ENCODE assay signal across 20 cellular contexts in genomic region chr5:138536215-138536614, GRCh38. TPM values are rescaled to one million over a fixed set of nuclear protein-coding genes. Genes with fewer than 3 reads are reported as not detected.
A peak's percentile ranks its signal among the peaks of the same experiment; 100 is the strongest.
DNase-seq lines count a peak whose midpoint lies in the region; ATAC-seq, FAIRE-seq and TF ChIP-seq lines count a peak whose summit lies in the region.
"Had no signal": no experiment of that assay in that cellular context is flagged by ENCODE, and none has a peak within 500 bp of the region (broad histone marks: within the 10 kb centered on the region; RNA-seq: fewer than 3 reads in every experiment).

No MANE protein-coding gene starts in this region.

- DNase-seq in HepG2 (ENCODE audit: low spot score) = no peak
- no peak for DNase-seq in right lobe of liver
- DNase-seq in activated CD8-positive, alpha-beta T cell treated with anti-CD3 and anti-CD28 coated beads, Interleukin-2, amount 10 ng/mL, durations not matched to agents 7 days and 5 days = no peak
- DNase-seq in right atrium auricular region (ENCODE audit: low spot score) = no peak
- DNase-seq in amygdala (lab: John Stamatoyannopoulos, UW) = no peak
- no peak for DNase-seq in hepatocyte (ENCODE audit: low spot score)
- DNase-seq: activated effector memory CD4-positive, alpha-beta T cell treated with anti-CD3 and anti-CD28 coated beads, Interleukin-2, amount 50 U/mL, for 16 hours; DMS79 treated with DMSO at 0.1 percent for 48 hours; effector CD8-positive, alpha-beta T cell; left cardiac atrium; midbrain; NCI-H187; NCI-H748 treated with DMSO at 0.1 percent for 48 hours; psoas muscle; stimulated activated CD4-positive, alpha-beta T cell treated with anti-CD3 and anti-CD28 coated beads, Interleukin-2, amount 100 ng/mL, for 24 hours; stomach had no signal

- H3K27ac ChIP-seq in HepG2 (ENCODE audit: extremely low read length, insufficient read depth, low read length) = peak overlapping the region; percentile 37
- H3K27ac ChIP-seq in right lobe of liver = no peak overlapping the region
- H3K27ac ChIP-seq in right atrium auricular region = peak overlapping the region; percentile 9 to 25
- H3K27ac ChIP-seq in subcutaneous abdominal adipose tissue (ENCODE audit: low read depth, low read length) = peak overlapping the region; percentile 39
- no peak overlapping the region for H3K27ac ChIP-seq in hepatocyte
- H3K27ac ChIP-seq: psoas muscle, stomach had no signal

- H3K9me3 ChIP-seq in HepG2 (ENCODE audit: low read length) (no peaks in the 10 kb centered on the region), right lobe of liver (no peaks in the 10 kb centered on the region), right atrium auricular region (no peaks in the 10 kb centered on the region), subcutaneous abdominal adipose tissue (ENCODE audit: control insufficient read depth in 5 of 5, low read length in 5 of 5) (no peaks in the 10 kb centered on the region), hepatocyte (ENCODE audit: low read depth) (no peaks in the 10 kb centered on the region)
- H3K9me3 ChIP-seq: psoas muscle, stomach had no signal

- ATAC-seq in HepG2 (no peak), right lobe of liver (no peak), GM18517 (IDR thresholded peaks at IDR 0.05; ENCODE audit: unreplicated experiment) (no peak)
- ATAC-seq in activated CD8-positive, alpha-beta T cell treated with anti-CD3 and anti-CD28 coated beads, Interleukin-2, amount 10 ng/mL, durations not matched to agents 7 days and 5 days = peak; percentile 18

- no peak for FAIRE-seq in HepG2 (lab: Jason Lieb, UNC)
- FAIRE-seq: astrocyte had no signal

- intact Hi-C loops in HepG2 (cut with micrococcal nuclease; ENCODE audit: unreplicated experiment) (no loop called here), right lobe of liver (cut with DNase I) (no loop called here)

- TF ChIP-seq RAD21 in HepG2 (CRISPR knock-in tag; IDR thresholded peaks at IDR 0.05) = no peak

- in situ Hi-C loops in HepG2 (cut with HindIII; ENCODE audit: extremely low pct_ligation_motif_present, low pct_unique_long_range_greater_than_20kb) = no loop called here

- CTCF ChIA-PET in HepG2 (lab: Yijun Ruan, JAX; ENCODE audit: low intra/inter-chr PET ratio, low total read pairs) = no interaction called here
- CTCF ChIA-PET in activated CD8-positive, alpha-beta T cell treated with anti-CD3 and anti-CD28 coated beads, Interleukin-2, amount 10 ng/mL, durations not matched to agents 7 days and 5 days (lab: Charles Lee) = interaction anchor here (1.0 to 2.3 kb wide), 4 partner anchors 9 to 33 kb away, joined by 3 to 5 read pairs (median 4); no protein-coding TSS in a partner anchor

- 71% methylated on average over 2 of the region's 2 CpGs for WGBS in HepG2 (ENCODE audit: low lambda C conversion rate)
- WGBS in right lobe of liver (ENCODE audit: insufficient coverage, low coverage, low lambda C conversion rate, missing lambda C conversion rate) = 58% methylated on average over 2 of the region's 2 CpGs
- 74% methylated on average over 2 of the region's 2 CpGs for WGBS in hepatocyte (ENCODE audit: low lambda C conversion rate, missing lambda C conversion rate)

- peaks cover 5 to 18% of the 10 kb centered on the region in 2 experiments; a peak in 4 of 5 replicates for H3K36me3 ChIP-seq in HepG2 (replicated peaks in 1 of 2; ENCODE audit: control insufficient read depth in 1 of 2, insufficient read depth in 2 of 2, low read length in 2 of 2)
- H3K36me3 ChIP-seq in right lobe of liver = no peaks in the 10 kb centered on the region
- H3K36me3 ChIP-seq in right atrium auricular region = no peaks in the 10 kb centered on the region
- peaks cover 0 to 8% (median 5%) of the 10 kb centered on the region in 5 donors for H3K36me3 ChIP-seq in subcutaneous abdominal adipose tissue (ENCODE audit: control insufficient read depth in 5 of 5, insufficient read depth in 5 of 5, low read length in 5 of 5)
- H3K36me3 ChIP-seq in hepatocyte (replicated peaks; ENCODE audit: insufficient read depth, low read depth) = no peaks in the 10 kb centered on the region

- no peak overlapping the region for H2AFZ ChIP-seq in HepG2 (ENCODE audit: low read length)
- no peak overlapping the region for H2AFZ ChIP-seq in hepatocyte

- no peaks in the 10 kb centered on the region for H3K9me2 ChIP-seq in hepatocyte (replicated peaks; ENCODE audit: insufficient read depth)

- H3K4me3 ChIP-seq in HepG2 (replicated peaks in 1 of 3; ENCODE audit: insufficient read depth in 1 of 3, low read depth in 2 of 3, low read length in 3 of 3) (no peak overlapping the region), right lobe of liver (no peak overlapping the region), right atrium auricular region (no peak overlapping the region), subcutaneous abdominal adipose tissue (ENCODE audit: low read depth in 1 of 5, low read length in 5 of 5) (no peak overlapping the region), hepatocyte (no peak overlapping the region)
- H3K4me3 ChIP-seq: psoas muscle, skin epidermis, stomach had no signal

- peaks cover 53% of the 10 kb centered on the region for H3K4me1 Mint-ChIP-seq in activated CD8-positive, alpha-beta T cell treated with anti-CD3 and anti-CD28 coated beads, Interleukin-2, amount 10 ng/mL, durations not matched to agents 7 days and 5 days (ENCODE audit: low read depth)

- TF ChIP-seq CTCF in HepG2 (CRISPR knock-in tag; IDR thresholded peaks at IDR 0.05) (no peak), right lobe of liver (IDR thresholded peaks at IDR 0.05) (no peak), right atrium auricular region (IDR thresholded peaks at IDR 0.05) (no peak), hepatocyte (IDR thresholded peaks at IDR 0.05; ENCODE audit: poor library complexity) (no peak)

- peaks cover 91% of the 10 kb centered on the region for H3K4me1 ChIP-seq in HepG2 (ENCODE audit: insufficient read depth, low read length)
- peaks cover 0 to 34% (median 4%) of the 10 kb centered on the region in 4 donors for H3K4me1 ChIP-seq in right lobe of liver
- peaks cover 0 to 56% of the 10 kb centered on the region in 2 donors for H3K4me1 ChIP-seq in right atrium auricular region
- H3K4me1 ChIP-seq in subcutaneous abdominal adipose tissue (ENCODE audit: control insufficient read depth in 5 of 5, insufficient read depth in 5 of 5, low read length in 5 of 5) = peaks cover 6 to 59% (median 45%) of the 10 kb centered on the region in 5 donors
- H3K4me1 ChIP-seq in hepatocyte (ENCODE audit: insufficient read depth) = peaks cover 12% of the 10 kb centered on the region

- H4K20me1 ChIP-seq in HepG2 (ENCODE audit: insufficient read depth, low read length) (peaks cover 30% of the 10 kb centered on the region), hepatocyte (ENCODE audit: insufficient read depth, poor library complexity, severe bottlenecking) (peaks cover 83% of the 10 kb centered on the region)

- H3K27me3 ChIP-seq in HepG2 (ENCODE audit: control insufficient read depth in 1 of 2, insufficient read depth in 2 of 2, low read length in 2 of 2) = no peaks in the 10 kb centered on the region
- H3K27me3 ChIP-seq in right lobe of liver = no peaks in the 10 kb centered on the region
- no peaks in the 10 kb centered on the region for H3K27me3 ChIP-seq in right atrium auricular region
- no peaks in the 10 kb centered on the region for H3K27me3 ChIP-seq in subcutaneous abdominal adipose tissue (ENCODE audit: control insufficient read depth in 5 of 5, insufficient read depth in 4 of 5, low read length in 5 of 5)
- H3K27me3 ChIP-seq in hepatocyte = no peaks in the 10 kb centered on the region
- H3K27me3 ChIP-seq: stomach had no signal

- peak overlapping the region; percentile 3 for H3K27ac Mint-ChIP-seq in activated CD8-positive, alpha-beta T cell treated with anti-CD3 and anti-CD28 coated beads, Interleukin-2, amount 10 ng/mL, durations not matched to agents 7 days and 5 days

- H3K4me3 Mint-ChIP-seq in activated CD8-positive, alpha-beta T cell treated with anti-CD3 and anti-CD28 coated beads, Interleukin-2, amount 10 ng/mL, durations not matched to agents 7 days and 5 days = no peak overlapping the region

- TF ChIP-seq POLR2A in HepG2 (IDR thresholded peaks at IDR 0.05; ENCODE audit: insufficient read depth in 1 of 2, low read depth in 2 of 2, low read length in 2 of 2) (no peak), right lobe of liver (IDR thresholded peaks at IDR 0.05) (no peak)

- no TSS peak for BruUV-seq in HepG2 (replicated peaks; lab: Mats Ljungman, UMichigan)

- H3K36me3 Mint-ChIP-seq in activated CD8-positive, alpha-beta T cell treated with anti-CD3 and anti-CD28 coated beads, Interleukin-2, amount 10 ng/mL, durations not matched to agents 7 days and 5 days (ENCODE audit: low read depth) = peaks cover 49% of the 10 kb centered on the region

- H3K9ac ChIP-seq in HepG2 (ENCODE audit: insufficient read depth, low read depth, low read length) (no peak overlapping the region), subcutaneous abdominal adipose tissue (ENCODE audit: low read length in 5 of 5) (no peak overlapping the region)

- POLR2A ChIA-PET in HepG2 (lab: Yijun Ruan, JAX) = interaction anchor here (0.7 to 1.3 kb wide), 3 partner anchors 8 to 87 kb away, joined by 3 read pairs; no protein-coding TSS in a partner anchor
- POLR2A ChIA-PET in activated CD8-positive, alpha-beta T cell treated with anti-CD3 and anti-CD28 coated beads, Interleukin-2, amount 10 ng/mL, durations not matched to agents 7 days and 5 days (lab: Charles Lee) = no interaction called here

- no peak for TF ChIP-seq EP300 in HepG2 (IDR thresholded peaks at IDR 0.05; ENCODE audit: low read depth in 2 of 2, low read length in 2 of 2)
- TF ChIP-seq EP300 in HepG2 (CRISPR knock-in tag; IDR thresholded peaks at IDR 0.05; ENCODE audit: borderline replicate concordance) = no peak

- H3K4me2 ChIP-seq in HepG2 (ENCODE audit: low read depth, low read length) = peak overlapping the region; percentile 36
- H3K4me2 ChIP-seq in hepatocyte = no peak overlapping the region

- H3K27me3 Mint-ChIP-seq in activated CD8-positive, alpha-beta T cell treated with anti-CD3 and anti-CD28 coated beads, Interleukin-2, amount 10 ng/mL, durations not matched to agents 7 days and 5 days (ENCODE audit: low read depth) = no peaks in the 10 kb centered on the region

- no peaks in the 10 kb centered on the region for H3K9me3 Mint-ChIP-seq in activated CD8-positive, alpha-beta T cell treated with anti-CD3 and anti-CD28 coated beads, Interleukin-2, amount 10 ng/mL, durations not matched to agents 7 days and 5 days (ENCODE audit: insufficient read depth)

- H3K79me2 ChIP-seq in HepG2 (ENCODE audit: insufficient read depth, low read length) (peaks cover 83% of the 10 kb centered on the region), hepatocyte (peaks cover 100% of the 10 kb centered on the region)

RNA-seq across cellular contexts. Expression of gene ETF1, which starts 6.8 kb away (rescaled TPM):
- total RNA-seq in HepG2 (2016; rRNA removed; fragmentation: Illumina TruSeq; extraction: Trizol) (184 and 270 TPM in 2 replicates), right lobe of liver (10 to 100 TPM; 29.5 to 52.1 (median 39.4) TPM), right atrium auricular region (10 to 100 TPM; 62.0 to 64.1 TPM), hepatocyte (90.5 and 93.3 TPM in 2 replicates)
- 51.8 and 53.7 TPM in 2 replicates for total RNA-seq in HepG2 (2016; cell fraction: cytosol; rRNA removed; fragmentation: Illumina TruSeq; extraction: Trizol; ENCODE audit: low read depth)
- total RNA-seq in HepG2 (2016; cell fraction: insoluble cytoplasmic fraction; rRNA removed; fragmentation: Illumina TruSeq; extraction: Trizol) = 190 and 264 TPM in 2 replicates
- total RNA-seq in HepG2 (2016; cell fraction: membrane; rRNA removed; fragmentation: Illumina TruSeq; extraction: Trizol) = 150 and 153 TPM in 2 replicates
- 90.0 and 98.4 TPM in 2 replicates for total RNA-seq in HepG2 (2016; cell fraction: nucleus; rRNA removed; fragmentation: Illumina TruSeq; extraction: Trizol)
- polyA plus RNA-seq in HepG2 (2011; rRNA removed) (45.3 and 52.1 TPM in 2 replicates), hepatocyte (35.3 and 42.6 TPM in 2 replicates)
- polyA plus RNA-seq in HepG2 (2011; cell fraction: cytosol; rRNA removed) = 30.2 and 38.0 TPM in 2 replicates
- 22.1 and 27.0 TPM in 2 replicates for polyA plus RNA-seq in HepG2 (2011; cell fraction: nucleus; rRNA removed)
- 73.5 and 77.9 TPM in 2 replicates for polyA plus RNA-seq in HepG2 (2012)
- polyA plus RNA-seq in HepG2 (2016; cell fraction: cytosol; fragmentation: Illumina TruSeq; extraction: Trizol; ENCODE audit: low read depth) = 58.4 and 64.0 TPM in 2 replicates
- polyA plus RNA-seq in HepG2 (2016; cell fraction: insoluble cytoplasmic fraction; fragmentation: Illumina TruSeq; extraction: Trizol; ENCODE audit: low read depth) = 240 and 256 TPM in 2 replicates
- polyA plus RNA-seq in HepG2 (2016; cell fraction: membrane; fragmentation: Illumina TruSeq; extraction: Trizol; ENCODE audit: low read depth) = 110 and 111 TPM in 2 replicates
- 129 and 137 TPM in 2 replicates for polyA plus RNA-seq in HepG2 (2016; cell fraction: nucleus; fragmentation: Illumina TruSeq; extraction: Trizol; ENCODE audit: insufficient read depth, low read depth)
- polyA minus RNA-seq in HepG2 (2011; rRNA and poly(A)+ RNA removed; ENCODE audit: low replicate concordance) = 28.2 and 68.1 TPM in 2 replicates
- polyA minus RNA-seq in HepG2 (2011; cell fraction: cytosol; rRNA and poly(A)+ RNA removed) = 50.5 and 61.1 TPM in 2 replicates
- polyA minus RNA-seq in HepG2 (2011; cell fraction: nucleus; rRNA and poly(A)+ RNA removed) = 51.4 and 66.6 TPM in 2 replicates
- 10 to 100 TPM; 92.7 to 93.3 TPM for total RNA-seq in activated CD8-positive, alpha-beta T cell treated with anti-CD3 and anti-CD28 coated beads, Interleukin-2, amount 10 ng/mL, durations not matched to agents 7 days and 5 days

RNA-seq across cellular contexts. Expression of gene HSPA9, which starts 39.0 kb away (rescaled TPM):
- 478 and 735 TPM in 2 replicates for total RNA-seq in HepG2 (2016; rRNA removed; fragmentation: Illumina TruSeq; extraction: Trizol)
- 60.7 and 67.1 TPM in 2 replicates for total RNA-seq in HepG2 (2016; cell fraction: cytosol; rRNA removed; fragmentation: Illumina TruSeq; extraction: Trizol; ENCODE audit: low read depth)
- 492 and 742 TPM in 2 replicates for total RNA-seq in HepG2 (2016; cell fraction: insoluble cytoplasmic fraction; rRNA removed; fragmentation: Illumina TruSeq; extraction: Trizol)
- total RNA-seq in HepG2 (2016; cell fraction: membrane; rRNA removed; fragmentation: Illumina TruSeq; extraction: Trizol) = 128 and 136 TPM in 2 replicates
- total RNA-seq in HepG2 (2016; cell fraction: nucleus; rRNA removed; fragmentation: Illumina TruSeq; extraction: Trizol) = 233 and 239 TPM in 2 replicates
- 165 and 187 TPM in 2 replicates for polyA plus RNA-seq in HepG2 (2011; rRNA removed)
- polyA plus RNA-seq in HepG2 (2011; cell fraction: cytosol; rRNA removed) = 153 and 171 TPM in 2 replicates
- polyA plus RNA-seq in HepG2 (2011; cell fraction: nucleus; rRNA removed) = 105 and 119 TPM in 2 replicates
- polyA plus RNA-seq in HepG2 (2012) = 281 and 405 TPM in 2 replicates
- 26.8 and 33.1 TPM in 2 replicates for polyA plus RNA-seq in HepG2 (2016; cell fraction: cytosol; fragmentation: Illumina TruSeq; extraction: Trizol; ENCODE audit: low read depth)
- 585 and 612 TPM in 2 replicates for polyA plus RNA-seq in HepG2 (2016; cell fraction: insoluble cytoplasmic fraction; fragmentation: Illumina TruSeq; extraction: Trizol; ENCODE audit: low read depth)
- 74.1 and 78.6 TPM in 2 replicates for polyA plus RNA-seq in HepG2 (2016; cell fraction: membrane; fragmentation: Illumina TruSeq; extraction: Trizol; ENCODE audit: low read depth)
- 287 and 304 TPM in 2 replicates for polyA plus RNA-seq in HepG2 (2016; cell fraction: nucleus; fragmentation: Illumina TruSeq; extraction: Trizol; ENCODE audit: insufficient read depth, low read depth)
- polyA minus RNA-seq in HepG2 (2011; rRNA and poly(A)+ RNA removed; ENCODE audit: low replicate concordance) = 402 and 449 TPM in 2 replicates
- 171 and 204 TPM in 2 replicates for polyA minus RNA-seq in HepG2 (2011; cell fraction: cytosol; rRNA and poly(A)+ RNA removed)
- 196 and 222 TPM in 2 replicates for polyA minus RNA-seq in HepG2 (2011; cell fraction: nucleus; rRNA and poly(A)+ RNA removed)
- 100 to 1,000 TPM; 198 to 459 (median 229) TPM for total RNA-seq in right lobe of liver
- total RNA-seq in activated CD8-positive, alpha-beta T cell treated with anti-CD3 and anti-CD28 coated beads, Interleukin-2, amount 10 ng/mL, durations not matched to agents 7 days and 5 days = 100 to 1,000 TPM; 214 to 216 TPM
- total RNA-seq in right atrium auricular region = 100 to 1,000 TPM; 258 to 417 TPM
- 383 and 429 TPM in 2 replicates for total RNA-seq in hepatocyte
- 211 and 212 TPM in 2 replicates for polyA plus RNA-seq in hepatocyte

Comparison
In these comparisons a context has a peak if more than half of its experiments do, and no peak if none do; other contexts are left out.
1. H3K27ac ChIP-seq: peak in HepG2 (single experiment), right atrium auricular region (2 of 2) and subcutaneous abdominal adipose tissue (single experiment); none in right lobe of liver (0 of 3) and hepatocyte (single experiment).